In genomic region chr1:204344665-204345064, GRCh38 we compare ENCODE assay signal across 18 cellular contexts. TPM values are rescaled to one million over a fixed set of nuclear protein-coding genes. Genes with fewer than 3 reads are reported as not detected.
A peak's percentile ranks its signal among the peaks of the same experiment; 100 is the strongest.
DNase-seq lines count a peak whose midpoint lies in the region; TF ChIP-seq lines count a peak whose summit lies in the region.
"Had no signal": no experiment of that assay in that cellular context is flagged by ENCODE, and none has a peak within 500 bp of the region (broad histone marks: within the 10 kb centered on the region; RNA-seq: fewer than 3 reads in every experiment).

No MANE protein-coding gene starts in this region.

- no peaks in the 10 kb centered on the region for H4K20me1 ChIP-seq in mammary epithelial cell (ENCODE audit: insufficient read depth, low read length)

- no peaks in the 10 kb centered on the region for H3K27me3 ChIP-seq in mammary epithelial cell (ENCODE audit: insufficient read depth, low read length)
- no peaks in the 10 kb centered on the region for H3K27me3 ChIP-seq in CD4-positive, alpha-beta memory T cell (ENCODE audit: insufficient read depth, low read length)
- H3K27me3 ChIP-seq: left lung had no signal

- dilution Hi-C loops in mammary epithelial cell (cut with HindIII; ENCODE audit: low sequenced_read_pairs): no loop called here

- H3K27ac ChIP-seq in mammary epithelial cell (ENCODE audit: insufficient read depth, low read depth, low read length): no peak overlapping the region
- no peak overlapping the region for H3K27ac ChIP-seq in CD4-positive, alpha-beta memory T cell (ENCODE audit: low read depth, low read length)
- H3K27ac ChIP-seq: KMS-11, left lung had no signal

- no peak overlapping the region for H3K4me2 ChIP-seq in mammary epithelial cell (ENCODE audit: insufficient read depth, low read depth, low read length)
- H3K4me2 ChIP-seq: KMS-11 had no signal

- H3K9me3 ChIP-seq in mammary epithelial cell (replicated peaks; ENCODE audit: insufficient read depth, low read length): no peaks in the 10 kb centered on the region
- no peaks in the 10 kb centered on the region for H3K9me3 ChIP-seq in CD4-positive, alpha-beta memory T cell (ENCODE audit: control insufficient read depth in 1 of 2, low read length in 2 of 2)
- H3K9me3 ChIP-seq: left lung had no signal

- no peaks in the 10 kb centered on the region for H3K27me3 Mint-ChIP-seq in MCF 10A (ENCODE audit: insufficient read depth, unreplicated experiment)
- no peaks in the 10 kb centered on the region for H3K27me3 Mint-ChIP-seq in type B pancreatic cell
- H3K27me3 Mint-ChIP-seq in CD4-positive, alpha-beta memory T cell: peaks cover 3 to 6% of the 10 kb centered on the region in 2 donors

- no peak overlapping the region for H3K27ac Mint-ChIP-seq in MCF 10A (ENCODE audit: low read depth, unreplicated experiment)
- H3K27ac Mint-ChIP-seq in type B pancreatic cell: no peak overlapping the region
- no peak overlapping the region for H3K27ac Mint-ChIP-seq in CD4-positive, alpha-beta memory T cell
- H3K27ac Mint-ChIP-seq: activated CD4-positive, alpha-beta memory T cell treated with anti-CD3 and anti-CD28 coated beads for 36 hours; effector memory CD8-positive, alpha-beta T cell; HFFc6 had no signal

- no peaks in the 10 kb centered on the region for H3K79me2 ChIP-seq in mammary epithelial cell (ENCODE audit: insufficient read depth, low read length)

- no peak overlapping the region for H2AFZ ChIP-seq in mammary epithelial cell (ENCODE audit: low read depth, low read length)

- H3K36me3 Mint-ChIP-seq in MCF 10A (ENCODE audit: insufficient read depth, unreplicated experiment) (no peaks in the 10 kb centered on the region), type B pancreatic cell (peaks cover 8% of the 10 kb centered on the region)
- no peaks in the 10 kb centered on the region for H3K36me3 Mint-ChIP-seq in CD4-positive, alpha-beta memory T cell
- H3K36me3 Mint-ChIP-seq: activated CD4-positive, alpha-beta memory T cell treated with anti-CD3 and anti-CD28 coated beads for 36 hours; stimulated activated effector memory CD8-positive, alpha-beta T cell treated with anti-CD3 and anti-CD28 coated beads, Interleukin-12 subunit alpha, Interleukin-12 subunit beta, amount 100 ng/mL, for 72 hours had no signal

- CTCF ChIA-PET in MCF 10A (lab: Yijun Ruan, JAX): interaction anchor here (1.1 to 7.1 kb wide), 5 partner anchors 18 to 183 kb away, joined by 4 to 76 read pairs (median 25); no protein-coding TSS in a partner anchor
- CTCF ChIA-PET in mammary epithelial cell (lab: Charles Lee; ENCODE audit: low non-redundant PET): no interaction called here
- CTCF ChIA-PET in CD4-positive, alpha-beta memory T cell (lab: Charles Lee; ENCODE audit: partially characterized antibody): no interaction called here

- H3K36me3 ChIP-seq in mammary epithelial cell (ENCODE audit: insufficient read depth, low read length): no peaks in the 10 kb centered on the region
- no peaks in the 10 kb centered on the region for H3K36me3 ChIP-seq in CD4-positive, alpha-beta memory T cell (ENCODE audit: insufficient read depth, low read length)
- H3K36me3 ChIP-seq: left lung had no signal

- in situ Hi-C loops in mammary epithelial cell (cut with MboI; ENCODE audit: low sequenced_read_pairs in 2 of 2): no loop called here

- H3K4me3 Mint-ChIP-seq in MCF 10A (ENCODE audit: unreplicated experiment): no peak overlapping the region
- peak overlapping the region; percentile 49 for H3K4me3 Mint-ChIP-seq in type B pancreatic cell
- no peak overlapping the region for H3K4me3 Mint-ChIP-seq in CD4-positive, alpha-beta memory T cell
- H3K4me3 Mint-ChIP-seq: activated CD4-positive, alpha-beta memory T cell treated with anti-CD3 and anti-CD28 coated beads for 36 hours; effector memory CD8-positive, alpha-beta T cell; HFFc6 had no signal

- DNase-seq in MCF 10A (ENCODE audit: unreplicated experiment) (peak; percentile 79), mammary epithelial cell (no peak), NCI-H2029 treated with DMSO at 0.1 percent for 48 hours (lab: John Stamatoyannopoulos, UW) (peak; percentile 13), cerebellar cortex (ENCODE audit: low spot score) (peak; percentile 46), type B pancreatic cell (ENCODE audit: extremely low spot score, unreplicated experiment) (no peak)
- DNase-seq in CD4-positive, alpha-beta memory T cell: no peak
- DNase-seq in activated CD4-positive, alpha-beta T cell treated with anti-CD3 and anti-CD28 coated beads for 1 hour: no peak
- DNase-seq: activated CD4-positive, alpha-beta memory T cell treated with anti-CD3 and anti-CD28 coated beads for 36 hours; effector memory CD8-positive, alpha-beta T cell; EL; HFFc6; left lung; NCI-H1048; NCI-H226; SIG-M5; stimulated activated CD4-positive, alpha-beta T cell treated with anti-CD3 and anti-CD28 coated beads, Interleukin-15, amount 100 ng/mL, for 24 hours had no signal

- BruUV-seq in MCF 10A (replicated peaks; lab: Mats Ljungman, UMichigan) (no TSS peak), mammary epithelial cell (replicated peaks; lab: Mats Ljungman, UMichigan) (no TSS peak)

- WGBS in mammary epithelial cell (ENCODE audit: low coverage, missing lambda C conversion rate): 67% methylated on average over 3 of the region's 3 CpGs

- intact Hi-C loops in MCF 10A (cut with micrococcal nuclease): loop anchor here (5.0 kb wide), 1 partner anchor 57 kb away; no protein-coding TSS in a partner anchor
- intact Hi-C loops in mammary epithelial cell (cut with micrococcal nuclease): no loop called here
- intact Hi-C loops in CD4-positive, alpha-beta memory T cell (cut with micrococcal nuclease): no loop called here

- H3K4me1 ChIP-seq in mammary epithelial cell (ENCODE audit: insufficient read depth, low read length): no peaks in the 10 kb centered on the region
- no peaks in the 10 kb centered on the region for H3K4me1 ChIP-seq in CD4-positive, alpha-beta memory T cell (ENCODE audit: insufficient read depth, low read length)

- peaks cover 12% of the 10 kb centered on the region for H3K4me1 Mint-ChIP-seq in MCF 10A (ENCODE audit: insufficient read depth, unreplicated experiment)
- peaks cover 71% of the 10 kb centered on the region for H3K4me1 Mint-ChIP-seq in type B pancreatic cell (ENCODE audit: unreplicated experiment)
- H3K4me1 Mint-ChIP-seq in CD4-positive, alpha-beta memory T cell: no peaks in the 10 kb centered on the region

- H3K9me3 Mint-ChIP-seq in MCF 10A (ENCODE audit: unreplicated experiment) (no peaks in the 10 kb centered on the region), type B pancreatic cell (no peaks in the 10 kb centered on the region)
- no peaks in the 10 kb centered on the region for H3K9me3 Mint-ChIP-seq in CD4-positive, alpha-beta memory T cell
- H3K9me3 Mint-ChIP-seq: activated CD4-positive, alpha-beta memory T cell treated with anti-CD3 and anti-CD28 coated beads for 36 hours; effector memory CD8-positive, alpha-beta T cell; HFFc6; stimulated activated effector memory CD8-positive, alpha-beta T cell treated with anti-CD3 and anti-CD28 coated beads, Interleukin-12 subunit alpha, Interleukin-12 subunit beta, amount 100 ng/mL, for 72 hours had no signal

- no peak overlapping the region for H3K9ac ChIP-seq in mammary epithelial cell (ENCODE audit: insufficient read depth, low read length)
- H3K9ac ChIP-seq: KMS-11 had no signal

- TF ChIP-seq CTCF in MCF 10A (IDR thresholded peaks at IDR 0.05; ENCODE audit: unreplicated experiment) (no peak), mammary epithelial cell (conservative IDR thresholded peaks at IDR 0.05 in 1 of 2, IDR thresholded peaks at IDR 0.05 in 1 of 2; ENCODE audit: extremely low read depth in 1 of 2, insufficient read depth in 1 of 2, low read depth in 1 of 2, low read length in 2 of 2) (no peak), type B pancreatic cell (conservative IDR thresholded peaks at IDR 0.05) (no peak)

- H3K4me3 ChIP-seq in mammary epithelial cell (replicated peaks in 1 of 3; ENCODE audit: insufficient read depth in 1 of 3, low read depth in 2 of 3, low read length in 3 of 3): no peak overlapping the region
- no peak overlapping the region for H3K4me3 ChIP-seq in CD4-positive, alpha-beta memory T cell (ENCODE audit: low read length in 2 of 2)
- H3K4me3 ChIP-seq: left lung had no signal

- POLR2A ChIA-PET in MCF 10A (lab: Yijun Ruan, JAX): interaction anchor here (1.0 to 5.6 kb wide), 7 partner anchors 10 to 57 kb away, joined by 3 to 31 read pairs (median 5); no protein-coding TSS in a partner anchor
- POLR2A ChIA-PET in CD4-positive, alpha-beta memory T cell (lab: Charles Lee; ENCODE audit: partially characterized antibody): no interaction called here

RNA-seq across cellular contexts. Expression of gene PLEKHA6, which starts 15.1 kb away (rescaled TPM):
- total RNA-seq in MCF 10A (2022) (65.9 and 75.9 TPM in 2 replicates), mammary epithelial cell (10 to 100 TPM in 1 of 2 donors, 1 to 10 TPM in 1; 4.8 to 11.8 TPM), type B pancreatic cell (ENCODE audit: low replicate concordance) (37.8 and 63.1 TPM in 2 replicates)
- polyA plus RNA-seq in mammary epithelial cell: 7.4 TPM
- 11.8 TPM for polyA minus RNA-seq in mammary epithelial cell
- total RNA-seq in CD4-positive, alpha-beta memory T cell: under 1 TPM; 0.52 to 0.89 TPM
- polyA plus RNA-seq in CD4-positive, alpha-beta memory T cell: under 1 TPM in 1 of 2 donors, not detected in 1; 0.15 TPM

Comparison
In these comparisons a context has a peak if more than half of its experiments do, and no peak if none do; other contexts are left out.
1. DNase-seq: peak in MCF 10A (single experiment), NCI-H2029 treated with DMSO at 0.1 percent for 48 hours (single experiment) and cerebellar cortex (single experiment); none in mammary epithelial cell (single experiment), type B pancreatic cell (single experiment), CD4-positive, alpha-beta memory T cell (0 of 5) and activated CD4-positive, alpha-beta T cell treated with anti-CD3 and anti-CD28 coated beads for 1 hour (single experiment).